Comparison of ENCODE assay signal across 12 cellular contexts in genomic region chr3:197820550-197821335, GRCh38. TPM values are rescaled to one million over a fixed set of nuclear protein-coding genes. Genes with fewer than 3 reads are reported as not detected.
DNase-seq lines count a peak whose midpoint lies in the region; ATAC-seq and TF ChIP-seq lines count a peak whose summit lies in the region.
"Had no signal": no experiment of that assay in that cellular context is flagged by ENCODE, and none has a peak within 500 bp of the region (broad histone marks: within the 10 kb centered on the region; RNA-seq: fewer than 3 reads in every experiment).

No MANE protein-coding gene starts in this region.

- H3K36me3 Mint-ChIP-seq in activated CD8-positive, alpha-beta T cell treated with anti-CD3 and anti-CD28 coated beads for 36 hours (ENCODE audit: low read depth), result peaks cover 11% of the 10 kb centered on the region
- peaks cover 28% of the 10 kb centered on the region for H3K36me3 Mint-ChIP-seq in activated CD8-positive, alpha-beta T cell treated with anti-CD3 and anti-CD28 coated beads, Interleukin-2, amount 10 ng/mL, durations not matched to agents 7 days and 5 days (ENCODE audit: low read depth)
- H3K36me3 Mint-ChIP-seq in immature natural killer cell (peaks cover 4 to 17% (median 6%) of the 10 kb centered on the region in 3 donors), progenitor cell of endocrine pancreas (ENCODE audit: insufficient read depth) (peaks cover 17% of the 10 kb centered on the region)

- intact Hi-C loops in activated CD8-positive, alpha-beta T cell treated with anti-CD3 and anti-CD28 coated beads for 36 hours (cut with micrococcal nuclease), result no loop called here

- no peaks in the 10 kb centered on the region for H3K9me3 Mint-ChIP-seq in activated CD8-positive, alpha-beta T cell treated with anti-CD3 and anti-CD28 coated beads for 36 hours
- H3K9me3 Mint-ChIP-seq in activated CD8-positive, alpha-beta T cell treated with anti-CD3 and anti-CD28 coated beads, Interleukin-2, amount 10 ng/mL, durations not matched to agents 7 days and 5 days (ENCODE audit: insufficient read depth), result no peaks in the 10 kb centered on the region
- H3K9me3 Mint-ChIP-seq in immature natural killer cell, result no peaks in the 10 kb centered on the region
- no peaks in the 10 kb centered on the region for H3K9me3 Mint-ChIP-seq in progenitor cell of endocrine pancreas (ENCODE audit: low read depth)
- H3K9me3 Mint-ChIP-seq: activated naive CD4-positive, alpha-beta T cell treated with anti-CD3 and anti-CD28 coated beads, Interleukin-2, amount 50 U/mL, for 72 hours had no signal

- TF ChIP-seq CTCF in activated CD8-positive, alpha-beta T cell treated with anti-CD3 and anti-CD28 coated beads for 36 hours (IDR thresholded peaks at IDR 0.05), result no peak
- no peak for TF ChIP-seq CTCF in progenitor cell of endocrine pancreas (IDR thresholded peaks at IDR 0.05; ENCODE audit: unreplicated experiment)

- no peaks in the 10 kb centered on the region for H3K27me3 Mint-ChIP-seq in activated CD8-positive, alpha-beta T cell treated with anti-CD3 and anti-CD28 coated beads for 36 hours
- H3K27me3 Mint-ChIP-seq in activated CD8-positive, alpha-beta T cell treated with anti-CD3 and anti-CD28 coated beads, Interleukin-2, amount 10 ng/mL, durations not matched to agents 7 days and 5 days (ENCODE audit: low read depth), result no peaks in the 10 kb centered on the region
- H3K27me3 Mint-ChIP-seq in immature natural killer cell (ENCODE audit: low read depth in 3 of 3) (no peaks in the 10 kb centered on the region), progenitor cell of endocrine pancreas (no peaks in the 10 kb centered on the region)

- peaks cover 4% of the 10 kb centered on the region for H3K4me1 Mint-ChIP-seq in activated CD8-positive, alpha-beta T cell treated with anti-CD3 and anti-CD28 coated beads for 36 hours (ENCODE audit: low read depth)
- H3K4me1 Mint-ChIP-seq in activated CD8-positive, alpha-beta T cell treated with anti-CD3 and anti-CD28 coated beads, Interleukin-2, amount 10 ng/mL, durations not matched to agents 7 days and 5 days (ENCODE audit: low read depth), result no peaks in the 10 kb centered on the region
- H3K4me1 Mint-ChIP-seq in immature natural killer cell, result peaks cover 0 to 6% of the 10 kb centered on the region in 2 donors
- peaks cover 21% of the 10 kb centered on the region for H3K4me1 Mint-ChIP-seq in progenitor cell of endocrine pancreas (ENCODE audit: low read depth)

- H3K27ac Mint-ChIP-seq in activated CD8-positive, alpha-beta T cell treated with anti-CD3 and anti-CD28 coated beads for 36 hours, result peak overlapping the region; percentile 55
- H3K27ac Mint-ChIP-seq in activated CD8-positive, alpha-beta T cell treated with anti-CD3 and anti-CD28 coated beads, Interleukin-2, amount 10 ng/mL, durations not matched to agents 7 days and 5 days, result no peak overlapping the region
- H3K27ac Mint-ChIP-seq in immature natural killer cell (peak overlapping the region in 4 of 6 donors; percentile 5 to 50 (median 18)), progenitor cell of endocrine pancreas (peak overlapping the region; percentile 94)

- POLR2A ChIA-PET in activated CD8-positive, alpha-beta T cell treated with anti-CD3 and anti-CD28 coated beads for 36 hours (lab: Charles Lee), result interaction anchor here (0.9 to 1.3 kb wide), 2 partner anchors 11 to 27 kb away, joined by 3 to 5 read pairs; no protein-coding TSS in a partner anchor
- POLR2A ChIA-PET in activated CD8-positive, alpha-beta T cell treated with anti-CD3 and anti-CD28 coated beads, Interleukin-2, amount 10 ng/mL, durations not matched to agents 7 days and 5 days (lab: Charles Lee), result no interaction called here

- no peak for DNase-seq in activated CD8-positive, alpha-beta T cell treated with anti-CD3 and anti-CD28 coated beads for 36 hours
- no peak for DNase-seq in activated CD8-positive, alpha-beta T cell treated with anti-CD3 and anti-CD28 coated beads, Interleukin-2, amount 10 ng/mL, durations not matched to agents 7 days and 5 days
- DNase-seq in NCI-H526 treated with DMSO at 0.1 percent for 48 hours (lab: John Stamatoyannopoulos, UW) (peak; percentile 94), immature natural killer cell (no peak), progenitor cell of endocrine pancreas (ENCODE audit: low spot score, unreplicated experiment) (no peak), H4 (ENCODE audit: low spot score) (no peak), occipital lobe (lab: John Stamatoyannopoulos, UW) (no peak)
- DNase-seq in stimulated activated CD4-positive, alpha-beta T cell treated with anti-CD3 and anti-CD28 coated beads, Interleukin-4, amount 100 ng/mL, for 1 hour, result no peak
- DNase-seq: central memory CD4-positive, alpha-beta T cell; Peyer's patch; transverse colon had no signal

- no peak for ATAC-seq in activated CD8-positive, alpha-beta T cell treated with anti-CD3 and anti-CD28 coated beads for 36 hours
- no peak for ATAC-seq in activated CD8-positive, alpha-beta T cell treated with anti-CD3 and anti-CD28 coated beads, Interleukin-2, amount 10 ng/mL, durations not matched to agents 7 days and 5 days
- ATAC-seq: activated naive CD4-positive, alpha-beta T cell treated with anti-CD3 and anti-CD28 coated beads, Interleukin-2, amount 50 U/mL, for 72 hours had no signal

- CTCF ChIA-PET in activated CD8-positive, alpha-beta T cell treated with anti-CD3 and anti-CD28 coated beads for 36 hours (lab: Charles Lee), result interaction anchor here (1.4 to 2.2 kb wide), 2 partner anchors 12 to 20 kb away, joined by 5 read pairs; no protein-coding TSS in a partner anchor
- CTCF ChIA-PET in activated CD8-positive, alpha-beta T cell treated with anti-CD3 and anti-CD28 coated beads, Interleukin-2, amount 10 ng/mL, durations not matched to agents 7 days and 5 days (lab: Charles Lee), result interaction anchor here (0.7 kb wide), 1 partner anchor 85 kb away, joined by 6 read pairs; no protein-coding TSS in a partner anchor

- H3K4me3 Mint-ChIP-seq in activated CD8-positive, alpha-beta T cell treated with anti-CD3 and anti-CD28 coated beads for 36 hours, result no peak overlapping the region
- no peak overlapping the region for H3K4me3 Mint-ChIP-seq in activated CD8-positive, alpha-beta T cell treated with anti-CD3 and anti-CD28 coated beads, Interleukin-2, amount 10 ng/mL, durations not matched to agents 7 days and 5 days
- no peak overlapping the region for H3K4me3 Mint-ChIP-seq in immature natural killer cell
- peak overlapping the region; percentile 23 for H3K4me3 Mint-ChIP-seq in progenitor cell of endocrine pancreas (ENCODE audit: low read depth)

RNA-seq across cellular contexts. Expression of gene LRCH3, which starts 29.7 kb away (rescaled TPM):
- 10 to 100 TPM; 43.8 to 53.5 TPM for total RNA-seq in activated CD8-positive, alpha-beta T cell treated with anti-CD3 and anti-CD28 coated beads for 36 hours
- total RNA-seq in activated CD8-positive, alpha-beta T cell treated with anti-CD3 and anti-CD28 coated beads, Interleukin-2, amount 10 ng/mL, durations not matched to agents 7 days and 5 days, result 10 to 100 TPM; 50.7 to 60.4 TPM
- 10 to 100 TPM in 1 of 3 donors, 1 to 10 TPM in 2; 4.5 to 26.3 (median 7.2) TPM for polyA plus RNA-seq in immature natural killer cell
- 73.3 and 84.3 TPM in 2 replicates for total RNA-seq in progenitor cell of endocrine pancreas
- 15.9 and 21.9 TPM in 2 replicates for total RNA-seq in H4 (2014; rRNA removed; shearing (Covaris generic))
- total RNA-seq in occipital lobe, result 71.4 TPM
